In the genomic region with DNA sequence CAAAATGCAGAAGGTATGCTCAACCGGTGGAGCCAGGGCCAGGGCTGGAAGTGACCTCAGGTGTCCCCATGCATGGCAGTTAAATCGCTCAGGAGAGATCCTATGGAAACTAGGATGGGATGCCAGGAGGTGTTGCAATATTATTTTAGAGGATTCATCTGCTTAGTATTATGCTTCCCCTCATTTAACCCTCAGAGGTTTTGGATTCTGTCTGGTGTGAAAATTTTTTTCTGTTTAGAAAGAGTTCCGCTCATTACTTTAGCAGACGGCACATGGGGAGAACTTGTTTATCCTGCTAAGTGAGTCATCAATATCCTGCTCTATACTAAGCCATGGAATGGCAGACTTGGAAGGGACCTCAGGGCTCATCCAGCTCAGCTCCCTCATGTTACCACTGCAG, we compare ENCODE assay signal across 14 cellular contexts. TPM values are rescaled to one million over a fixed set of nuclear protein-coding genes. Genes with fewer than 3 reads are reported as not detected.
DNase-seq lines count a peak whose midpoint lies in the region; ATAC-seq and TF ChIP-seq lines count a peak whose summit lies in the region.
"Had no signal": no experiment of that assay in that cellular context is flagged by ENCODE, and none has a peak within 500 bp of the region (broad histone marks: within the 10 kb centered on the region; RNA-seq: fewer than 3 reads in every experiment).

No MANE protein-coding gene starts in this region.

- H3K4me3 ChIP-seq in RWPE2 (ENCODE audit: severe bottlenecking) (no peak overlapping the region), sigmoid colon (no peak overlapping the region)
- H3K4me3 ChIP-seq: stomach had no signal

- TF ChIP-seq EP300 in sigmoid colon (IDR thresholded peaks at IDR 0.05), result peak in 3 of 4 donors; percentile 50 to 85 (median 62)

- TF ChIP-seq CTCF in RWPE2 (IDR thresholded peaks at IDR 0.05; ENCODE audit: poor library complexity, severe bottlenecking), result no peak
- no peak for TF ChIP-seq CTCF in sigmoid colon (IDR thresholded peaks at IDR 0.05)

- DNase-seq in EL, result peak; percentile 90
- no peak for DNase-seq in RWPE2 (ENCODE audit: low spot score)
- DNase-seq in fibroblast of peridontal ligament (ENCODE audit: extremely low read depth), result peak; percentile 91
- peak; percentile 77 for DNase-seq in sigmoid colon
- DNase-seq in stimulated activated CD4-positive, alpha-beta T cell treated with anti-CD3 and anti-CD28 coated beads, Interleukin-1b, Interleukin-23, amount 100 ng/mL, for 48 hours, result no peak
- DNase-seq in T-helper 1 cell, result no peak
- no peak for DNase-seq in NAMALWA (ENCODE audit: low spot score)
- DNase-seq: activated B cell treated with CpG ODN at 0.5 μM for 24 hours; Calu3; naive thymus-derived CD4-positive, alpha-beta T cell; NCI-H226; stomach had no signal

- H3K27ac ChIP-seq in RWPE2 (ENCODE audit: poor library complexity, severe bottlenecking) (peak overlapping the region; percentile 66), sigmoid colon (peak overlapping the region in 3 of 4 donors; percentile 42 to 63 (median 60))
- H3K27ac ChIP-seq: KMS-11 had no signal

- no peak for TF ChIP-seq POLR2A in sigmoid colon (IDR thresholded peaks at IDR 0.05)

- intact Hi-C loops in sigmoid colon (cut with DNase I), result no loop called here

- no peaks in the 10 kb centered on the region for H3K36me3 ChIP-seq in RWPE2 (ENCODE audit: low read depth)
- no peaks in the 10 kb centered on the region for H3K36me3 ChIP-seq in sigmoid colon
- H3K36me3 ChIP-seq: stomach had no signal

- WGBS in sigmoid colon, 2 donors, result 68 to 70% methylated on average over 4 of the region's 4 CpGs

- ATAC-seq in RWPE2 (ENCODE audit: low read depth) (peak; percentile 97), HG02763 (IDR thresholded peaks at IDR 0.05; ENCODE audit: unreplicated experiment) (no peak)
- ATAC-seq: naive thymus-derived CD4-positive, alpha-beta T cell had no signal

- H3K4me1 ChIP-seq in RWPE2 (ENCODE audit: insufficient read depth, poor library complexity, severe bottlenecking) (peaks cover 10% of the 10 kb centered on the region), sigmoid colon (peaks cover 0 to 34% (median 24%) of the 10 kb centered on the region in 4 donors)

- H3K27me3 ChIP-seq in RWPE2 (ENCODE audit: insufficient read depth, poor library complexity, severe bottlenecking), result no peaks in the 10 kb centered on the region
- H3K27me3 ChIP-seq in sigmoid colon, result no peaks in the 10 kb centered on the region
- H3K27me3 ChIP-seq: stomach had no signal

- H3K9me3 ChIP-seq in RWPE2 (ENCODE audit: severe bottlenecking), result no peaks in the 10 kb centered on the region
- no peaks in the 10 kb centered on the region for H3K9me3 ChIP-seq in sigmoid colon
- H3K9me3 ChIP-seq: stomach had no signal

RNA-seq across cellular contexts. Expression of gene TRIB2, which starts 42.5 kb away (rescaled TPM):
- total RNA-seq in sigmoid colon, result 10 to 100 TPM; 34.2 to 56.2 (median 46.6) TPM
- 10 to 100 TPM in 1 of 3 donors, 1 to 10 TPM in 2; 1.4 to 20.7 (median 6.6) TPM for polyA plus RNA-seq in sigmoid colon

Comparison
In these comparisons a context has a peak if more than half of its experiments do, and no peak if none do; other contexts are left out.
1. DNase-seq: peak in EL (single experiment), fibroblast of peridontal ligament (single experiment) and sigmoid colon (single experiment); none in RWPE2 (single experiment), stimulated activated CD4-positive, alpha-beta T cell treated with anti-CD3 and anti-CD28 coated beads, Interleukin-1b, Interleukin-23, amount 100 ng/mL, for 48 hours (single experiment), T-helper 1 cell (0 of 5) and NAMALWA (single experiment).